Comparison of ENCODE assay signal across 18 cellular contexts in genomic region chr11:44926036-44926435, GRCh38.
"Had no signal": no experiment of that assay in that cellular context is flagged by ENCODE, and none has a peak within 500 bp of the region (broad histone marks: within the 10 kb centered on the region; RNA-seq: fewer than 3 reads in every experiment).

No MANE protein-coding gene starts in this region.

- ATAC-seq: activated CD8-positive, alpha-beta T cell treated with anti-CD3 and anti-CD28 coated beads, Interleukin-2, amount 10 ng/mL, durations not matched to agents 7 days and 5 days; body of pancreas had no signal

- H3K9me3 ChIP-seq: body of pancreas, upper lobe of left lung had no signal

- FAIRE-seq: kidney had no signal

- DNase-seq: activated CD4-positive, alpha-beta T cell treated with anti-CD3 and anti-CD28 coated beads for 1 hour; activated CD4-positive, alpha-beta T cell treated with anti-CD3 and anti-CD28 coated beads, Interleukin-2, amount 50 U/mL, for 1 hour; activated CD8-positive, alpha-beta T cell treated with anti-CD3 and anti-CD28 coated beads, Interleukin-2, amount 10 ng/mL, durations not matched to agents 7 days and 5 days; activated gamma-delta T cell treated with Interleukin-2 at 50 U/mL for 16 hours; anterior cingulate cortex; body of pancreas; dermis blood vessel endothelial cell; effector CD8-positive, alpha-beta T cell; foreskin melanocyte; kidney; naive B cell; posterior cingulate gyrus; stimulated activated CD4-positive, alpha-beta T cell treated with anti-CD3 and anti-CD28 coated beads, Interleukin-2, amount 100 ng/mL, for 48 hours; stimulated activated naive CD4-positive, alpha-beta T cell treated with Interleukin-2 at 50 U/mL for 16 hours; upper lobe of left lung had no signal

- H3K36me3 ChIP-seq: neural progenitor cell had no signal

- H3K27me3 ChIP-seq: body of pancreas, neural progenitor cell, upper lobe of left lung had no signal

- H3K4me1 ChIP-seq: body of pancreas, upper lobe of left lung had no signal

- H3K27ac ChIP-seq: body of pancreas, neural progenitor cell, upper lobe of left lung, VCaP had no signal

- H3K4me3 ChIP-seq: body of pancreas, lung, neural progenitor cell, upper lobe of left lung had no signal
